8 cellular contexts compared by ENCODE assay signal in genomic region chr3:48558446-48559134, GRCh38. TPM values are rescaled to one million over a fixed set of nuclear protein-coding genes. Genes with fewer than 3 reads are reported as not detected.
A peak's percentile ranks its signal among the peaks of the same experiment; 100 is the strongest.
DNase-seq lines count a peak whose midpoint lies in the region; ATAC-seq, FAIRE-seq and TF ChIP-seq lines count a peak whose summit lies in the region.

No MANE protein-coding gene starts in this region.

- intact Hi-C loops in esophagus muscularis mucosa (cut with DNase I), result no loop called here
- intact Hi-C loops in gastrocnemius medialis (cut with DNase I; ENCODE audit: low total_unique reads), result loop anchor here (1.0 to 5.0 kb wide), 3 partner anchors 50 to 129 kb away; partner anchors contain the start of genes NCKIPSD, SLC26A6 and UQCRC1

- H3K27me3 ChIP-seq in Peyer's patch (no peaks in the 10 kb centered on the region), esophagus muscularis mucosa (no peaks in the 10 kb centered on the region), gastrocnemius medialis (no peaks in the 10 kb centered on the region)

- DNase-seq in H54 (ENCODE audit: insufficient read length, low spot score) (no peak), Peyer's patch (peak in 1 of 3 donors; percentile 59), esophagus muscularis mucosa (ENCODE audit: extremely low spot score) (no peak), gastrocnemius medialis (peak; percentile 38 to 60), NCI-H2081 treated with DMSO at 0.1 percent for 48 hours (lab: John Stamatoyannopoulos, UW) (no peak), HK-2 (ENCODE audit: unreplicated experiment) (no peak), KG1 (lab: John Stamatoyannopoulos, UW) (no peak)
- no peak for DNase-seq in stimulated activated CD4-positive, alpha-beta T cell treated with anti-CD3 and anti-CD28 coated beads, Interleukin-1b, Interleukin-23, amount 100 ng/mL, for 48 hours

- H3K4me3 ChIP-seq in Peyer's patch, result no peak overlapping the region
- H3K4me3 ChIP-seq in esophagus muscularis mucosa, result no peak overlapping the region
- no peak overlapping the region for H3K4me3 ChIP-seq in gastrocnemius medialis

- peak overlapping the region in 3 of 4 donors; percentile 31 to 62 (median 57) for H3K27ac ChIP-seq in Peyer's patch
- peak overlapping the region; percentile 58 to 77 (median 62) for H3K27ac ChIP-seq in esophagus muscularis mucosa (replicated peaks in 1 of 4)
- peak overlapping the region; percentile 48 to 88 (median 70) for H3K27ac ChIP-seq in gastrocnemius medialis

- no peak for ATAC-seq in gastrocnemius medialis

- TF ChIP-seq EP300 in esophagus muscularis mucosa (IDR thresholded peaks at IDR 0.05), result no peak

- H3K4me1 ChIP-seq in Peyer's patch, result peaks cover 5 to 41% (median 11%) of the 10 kb centered on the region in 4 donors
- H3K4me1 ChIP-seq in esophagus muscularis mucosa, result peaks cover 42 to 57% (median 54%) of the 10 kb centered on the region in 4 donors
- H3K4me1 ChIP-seq in gastrocnemius medialis, result peaks cover 35 to 40% of the 10 kb centered on the region in 2 donors

- FAIRE-seq in H54 (lab: Jason Lieb, UNC), result no peak

- H3K36me3 ChIP-seq in Peyer's patch (no peaks in the 10 kb centered on the region), esophagus muscularis mucosa (no peaks in the 10 kb centered on the region), gastrocnemius medialis (no peaks in the 10 kb centered on the region)

- in situ Hi-C loops in gastrocnemius medialis (cut with MboI; ENCODE audit: low sequenced_read_pairs in 4 of 4), result loop anchor here in 1 of 4 donors (5.0 kb wide), 1 partner anchor 91 kb away; a partner anchor contains a TSS

- TF ChIP-seq POLR2A in H54 (IDR thresholded peaks at IDR 0.05; ENCODE audit: low read depth, low read length) (0 out of 2 replicates have a peak, but pooled peaks have one; percentile 9), Peyer's patch (IDR thresholded peaks at IDR 0.05) (no peak), esophagus muscularis mucosa (IDR thresholded peaks at IDR 0.05; ENCODE audit: low read depth) (no peak), gastrocnemius medialis (IDR thresholded peaks at IDR 0.05) (no peak)

- 66% methylated on average over 7 of the region's 7 CpGs for WGBS in esophagus muscularis mucosa

- TF ChIP-seq CTCF in Peyer's patch (IDR thresholded peaks at IDR 0.05) (no peak), esophagus muscularis mucosa (IDR thresholded peaks at IDR 0.05) (peak in 1 of 3 experiments; percentile 1), gastrocnemius medialis (IDR thresholded peaks at IDR 0.05 in 4 of 5, conservative IDR thresholded peaks at IDR 0.05 in 1 of 5) (peak in 2 of 5 experiments; percentile 13 to 18)

- H3K9me3 ChIP-seq in Peyer's patch (no peaks in the 10 kb centered on the region), esophagus muscularis mucosa (no peaks in the 10 kb centered on the region), gastrocnemius medialis (no peaks in the 10 kb centered on the region)

RNA-seq across cellular contexts. Expression of gene PFKFB4, which starts 2.0 kb away (rescaled TPM):
- 100 to 1,000 TPM in 1 of 4 donors, 10 to 100 TPM in 3; 14.0 to 131 (median 74.5) TPM for total RNA-seq in Peyer's patch
- 1 to 10 TPM; 1.8 to 2.9 (median 1.9) TPM for total RNA-seq in esophagus muscularis mucosa
- 1 to 10 TPM in 3 of 4 donors, under 1 TPM in 1; 0.87 to 2.6 (median 1.7) TPM for total RNA-seq in gastrocnemius medialis

RNA-seq across cellular contexts. Expression of gene UCN2, which starts 5.0 kb away (rescaled TPM):
- total RNA-seq in Peyer's patch, result 1 to 10 TPM in 1 of 4 donors, not detected in 3; 1.7 TPM
- total RNA-seq in esophagus muscularis mucosa, result not detected
- not detected for total RNA-seq in gastrocnemius medialis

RNA-seq across cellular contexts. Expression of gene COL7A1, which starts 36.5 kb away (rescaled TPM):
- total RNA-seq in Peyer's patch (100 to 1,000 TPM in 1 of 4 donors, 10 to 100 TPM in 2, 1 to 10 TPM in 1; 7.5 to 101 (median 21.7) TPM), esophagus muscularis mucosa (1 to 10 TPM; 1.2 to 2.9 (median 2.1) TPM), gastrocnemius medialis (1 to 10 TPM in 2 of 4 donors, under 1 TPM in 2; 0.66 to 1.7 (median 1.1) TPM)

RNA-seq across cellular contexts. Expression of gene UQCRC1, which starts 50.9 kb away (rescaled TPM):
- total RNA-seq in Peyer's patch (100 to 1,000 TPM; 313 to 857 (median 761) TPM), esophagus muscularis mucosa (100 to 1,000 TPM; 265 to 340 (median 295) TPM), gastrocnemius medialis (100 to 1,000 TPM; 679 to 861 (median 720) TPM)

RNA-seq across cellular contexts. Expression of gene SHISA5, which starts 54.6 kb away (rescaled TPM):
- 100 to 1,000 TPM in 3 of 4 donors, 10 to 100 TPM in 1; 60.2 to 149 (median 110) TPM for total RNA-seq in Peyer's patch
- 100 to 1,000 TPM; 101 to 158 (median 148) TPM for total RNA-seq in esophagus muscularis mucosa
- 10 to 100 TPM; 17.0 to 31.6 (median 23.4) TPM for total RNA-seq in gastrocnemius medialis

Comparison
In these comparisons a context has a peak if more than half of its experiments do, and no peak if none do; other contexts are left out.
1. DNase-seq: peak in gastrocnemius medialis (2 of 2); none in H54 (single experiment), esophagus muscularis mucosa (single experiment), NCI-H2081 treated with DMSO at 0.1 percent for 48 hours (single experiment), HK-2 (single experiment), stimulated activated CD4-positive, alpha-beta T cell treated with anti-CD3 and anti-CD28 coated beads, Interleukin-1b, Interleukin-23, amount 100 ng/mL, for 48 hours (single experiment) and KG1 (single experiment).
2. Peak in every context shown above with its lines, with median percentiles within 50 percentile points of each other: H3K27ac ChIP-seq.